ENCODE assay signal across 9 cellular contexts in genomic region chr17:60036796-60037677, GRCh38. TPM values are rescaled to one million over a fixed set of nuclear protein-coding genes. Genes with fewer than 3 reads are reported as not detected.
A peak's percentile ranks its signal among the peaks of the same experiment; 100 is the strongest.
DNase-seq lines count a peak whose midpoint lies in the region; ATAC-seq, FAIRE-seq and TF ChIP-seq lines count a peak whose summit lies in the region.
"Had no signal": no experiment of that assay in that cellular context is flagged by ENCODE, and none has a peak within 500 bp of the region (broad histone marks: within the 10 kb centered on the region; RNA-seq: fewer than 3 reads in every experiment).

No MANE protein-coding gene starts in this region.

- no peaks in the 10 kb centered on the region; a peak in 1 of 5 replicates for H3K27me3 ChIP-seq in HepG2 (ENCODE audit: control insufficient read depth in 1 of 2, insufficient read depth in 2 of 2, low read length in 2 of 2)

- H3K27ac ChIP-seq in HepG2 (ENCODE audit: extremely low read length, insufficient read depth, low read length), result peak overlapping the region; percentile 5
- H3K27ac ChIP-seq: epithelial cell of prostate had no signal

- no peaks in the 10 kb centered on the region for H3K36me3 ChIP-seq in HepG2 (replicated peaks in 1 of 2; ENCODE audit: control insufficient read depth in 1 of 2, insufficient read depth in 2 of 2, low read length in 2 of 2)

- in situ Hi-C loops in HepG2 (cut with HindIII; ENCODE audit: extremely low pct_ligation_motif_present, low pct_unique_long_range_greater_than_20kb), result loop anchor here (10.0 kb wide), 2 partner anchors 122 to 292 kb away; no protein-coding TSS in a partner anchor

- H3K9ac ChIP-seq in HepG2 (ENCODE audit: insufficient read depth, low read depth, low read length), result peak overlapping the region; percentile 62

- DNase-seq in GM04503 (ENCODE audit: low read depth) (peak; percentile 13), NCI-H460 (ENCODE audit: extremely low read depth, low read depth) (peak; percentile 64), choroid plexus epithelial cell (ENCODE audit: low read depth) (peak; percentile 75), HepG2 (ENCODE audit: low spot score) (peak; percentile 83), cortex of kidney (lab: John Stamatoyannopoulos, UW) (no peak)
- peak; percentile 65 to 67 for DNase-seq in activated CD4-positive, alpha-beta T cell treated with anti-CD3 and anti-CD28 coated beads for 4 hours
- peak; percentile 63 to 66 for DNase-seq in stimulated activated CD4-positive, alpha-beta T cell treated with anti-CD3 and anti-CD28 coated beads, Interleukin-4, amount 100 ng/mL, for 4 hours

- intact Hi-C loops in HepG2 (cut with micrococcal nuclease; ENCODE audit: unreplicated experiment), result loop anchor here (5.0 kb wide), 2 partner anchors 125 to 285 kb away; no protein-coding TSS in a partner anchor

- peak overlapping the region; percentile 15 for H3K4me3 ChIP-seq in choroid plexus epithelial cell (ENCODE audit: low read depth, low read length)
- H3K4me3 ChIP-seq in HepG2 (replicated peaks in 1 of 3; ENCODE audit: insufficient read depth in 1 of 3, low read depth in 2 of 3, low read length in 3 of 3), result peak overlapping the region; percentile 2 to 49 (median 23); a peak in 4 of 6 replicates

- no TSS peak for BruUV-seq in HepG2 (replicated peaks; lab: Mats Ljungman, UMichigan)

- H3K4me1 ChIP-seq in HepG2 (ENCODE audit: insufficient read depth, low read length), result peaks cover 23% of the 10 kb centered on the region

- H2AFZ ChIP-seq in HepG2 (ENCODE audit: low read length), result peak overlapping the region; percentile 98

- FAIRE-seq in HepG2 (lab: Jason Lieb, UNC), result peak; percentile 89

- 27% methylated on average over 20 of the region's 20 CpGs for WGBS in HepG2 (ENCODE audit: low lambda C conversion rate)

- CTCF ChIA-PET in HepG2 (lab: Yijun Ruan, JAX; ENCODE audit: low intra/inter-chr PET ratio, low total read pairs), result interaction anchor here (1.5 to 2.7 kb wide), 2 partner anchors 123 to 516 kb away, joined by 3 to 14 read pairs; no protein-coding TSS in a partner anchor

- no peaks in the 10 kb centered on the region for H3K79me2 ChIP-seq in HepG2 (ENCODE audit: insufficient read depth, low read length)

- no peaks in the 10 kb centered on the region for H4K20me1 ChIP-seq in HepG2 (ENCODE audit: insufficient read depth, low read length)

- TF ChIP-seq EP300 in HepG2 (IDR thresholded peaks at IDR 0.05; ENCODE audit: low read depth in 2 of 2, low read length in 2 of 2) (no peak), HepG2 (CRISPR knock-in tag; IDR thresholded peaks at IDR 0.05; ENCODE audit: borderline replicate concordance) (peak; percentile 9; the same call in 1 of the 2 replicates)

- no peaks in the 10 kb centered on the region for H3K9me3 ChIP-seq in HepG2 (ENCODE audit: low read length)

- peak; percentile 65 for ATAC-seq in HG03135 (IDR thresholded peaks at IDR 0.05; ENCODE audit: unreplicated experiment)
- peak; percentile 97 for ATAC-seq in HepG2

- TF ChIP-seq RAD21 in HepG2 (CRISPR knock-in tag; IDR thresholded peaks at IDR 0.05), result peak; percentile 59; the same call in 1 of the 2 replicates

- peak; percentile 96 for TF ChIP-seq CTCF in choroid plexus epithelial cell (conservative IDR thresholded peaks at IDR 0.05; ENCODE audit: low read depth, low read length)
- TF ChIP-seq CTCF in HepG2 (CRISPR knock-in tag; IDR thresholded peaks at IDR 0.05), result peak; percentile 98

- POLR2A ChIA-PET in HepG2 (lab: Yijun Ruan, JAX), result interaction anchor here (0.7 to 1.1 kb wide), 5 partner anchors 42 to 882 kb away, joined by 3 read pairs; partner anchors contain the start of genes PRR11, RNFT1, RPS6KB1 and TUBD1

- peak; percentile 43 to 82; a peak in 2 of 4 replicates for TF ChIP-seq POLR2A in HepG2 (IDR thresholded peaks at IDR 0.05; ENCODE audit: insufficient read depth in 1 of 2, low read depth in 2 of 2, low read length in 2 of 2)

- peak overlapping the region; percentile 85 for H3K4me2 ChIP-seq in HepG2 (ENCODE audit: low read depth, low read length)

TF ChIP-seq in HepG2, 621 proteins besides CTCF, POLR2A, EP300 and RAD21 (continues in another document):
- no peak for TF ChIP-seq MTF1 (CRISPR knock-in tag; IDR thresholded peaks at IDR 0.05)
- TF ChIP-seq ZNF230 (CRISPR knock-in tag; IDR thresholded peaks at IDR 0.05), result peak; percentile 32; the same call in 1 of the 2 replicates
- TF ChIP-seq THAP11 (CRISPR knock-in tag; IDR thresholded peaks at IDR 0.05), result 0 out of 2 replicates have a peak, but pooled peaks have one; percentile 27
- peak; percentile 68; the same call in 1 of the 2 replicates for TF ChIP-seq SPEN (CRISPR knock-in tag; IDR thresholded peaks at IDR 0.05; ENCODE audit: low read depth)
- no peak for TF ChIP-seq U2AF1 (optimal IDR thresholded peaks at IDR 0.05; ENCODE audit: low read depth, low read length)
- TF ChIP-seq HNF1A (IDR thresholded peaks at IDR 0.05; ENCODE audit: low read depth), result no peak
- no peak for TF ChIP-seq HNF1A (CRISPR knock-in tag; IDR thresholded peaks at IDR 0.05; ENCODE audit: borderline replicate concordance)
- no peak for TF ChIP-seq ZNF3 (CRISPR knock-in tag; IDR thresholded peaks at IDR 0.05)

RNA-seq across cellular contexts. Expression of gene HEATR6, which starts 41.7 kb away (rescaled TPM):
- 21.1 and 23.7 TPM in 2 replicates for total RNA-seq in NCI-H460 (2014; rRNA removed; shearing (Covaris generic))
- polyA plus RNA-seq in NCI-H460 (2014; cell fraction: nucleus; rRNA removed), result 23.0 and 25.7 TPM in 2 replicates
- total RNA-seq in HepG2 (2016; rRNA removed; fragmentation: Illumina TruSeq; extraction: Trizol), result 18.4 and 20.3 TPM in 2 replicates
- 2.3 and 4.3 TPM in 2 replicates for total RNA-seq in HepG2 (2016; cell fraction: cytosol; rRNA removed; fragmentation: Illumina TruSeq; extraction: Trizol; ENCODE audit: low read depth)
- 18.9 and 20.3 TPM in 2 replicates for total RNA-seq in HepG2 (2016; cell fraction: insoluble cytoplasmic fraction; rRNA removed; fragmentation: Illumina TruSeq; extraction: Trizol)
- total RNA-seq in HepG2 (2016; cell fraction: membrane; rRNA removed; fragmentation: Illumina TruSeq; extraction: Trizol), result 5.4 and 6.6 TPM in 2 replicates
- total RNA-seq in HepG2 (2016; cell fraction: nucleus; rRNA removed; fragmentation: Illumina TruSeq; extraction: Trizol), result 22.7 and 29.7 TPM in 2 replicates
- polyA plus RNA-seq in HepG2 (2011; rRNA removed), result 21.4 and 22.1 TPM in 2 replicates
- polyA plus RNA-seq in HepG2 (2011; cell fraction: cytosol; rRNA removed), result 16.0 and 16.2 TPM in 2 replicates
- polyA plus RNA-seq in HepG2 (2011; cell fraction: nucleus; rRNA removed), result 131 and 149 TPM in 2 replicates
- polyA plus RNA-seq in HepG2 (2012), result 14.9 and 15.5 TPM in 2 replicates
- polyA plus RNA-seq in HepG2 (2016; cell fraction: cytosol; fragmentation: Illumina TruSeq; extraction: Trizol; ENCODE audit: low read depth), result 0.63 and 0.85 TPM in 2 replicates
- polyA plus RNA-seq in HepG2 (2016; cell fraction: insoluble cytoplasmic fraction; fragmentation: Illumina TruSeq; extraction: Trizol; ENCODE audit: low read depth), result 12.1 and 12.7 TPM in 2 replicates
- polyA plus RNA-seq in HepG2 (2016; cell fraction: membrane; fragmentation: Illumina TruSeq; extraction: Trizol; ENCODE audit: low read depth), result 1.4 and 1.7 TPM in 2 replicates
- polyA plus RNA-seq in HepG2 (2016; cell fraction: nucleus; fragmentation: Illumina TruSeq; extraction: Trizol; ENCODE audit: insufficient read depth, low read depth), result 34.2 and 40.8 TPM in 2 replicates
- 30.5 and 72.9 TPM in 2 replicates for polyA minus RNA-seq in HepG2 (2011; rRNA and poly(A)+ RNA removed; ENCODE audit: low replicate concordance)
- polyA minus RNA-seq in HepG2 (2011; cell fraction: cytosol; rRNA and poly(A)+ RNA removed), result 17.1 and 24.8 TPM in 2 replicates
- 72.4 and 73.8 TPM in 2 replicates for polyA minus RNA-seq in HepG2 (2011; cell fraction: nucleus; rRNA and poly(A)+ RNA removed)
